Comparison of ENCODE assay signal across 17 cellular contexts in genomic region chr19:39150235-39150634, GRCh38. TPM values are rescaled to one million over a fixed set of nuclear protein-coding genes. Genes with fewer than 3 reads are reported as not detected.
DNase-seq lines count a peak whose midpoint lies in the region; TF ChIP-seq lines count a peak whose summit lies in the region.
"Had no signal": no experiment of that assay in that cellular context is flagged by ENCODE, and none has a peak within 500 bp of the region (broad histone marks: within the 10 kb centered on the region; RNA-seq: fewer than 3 reads in every experiment).

No MANE protein-coding gene starts in this region.

- H3K9me3 ChIP-seq in BLaER1: peaks cover 9% of the 10 kb centered on the region
- no peaks in the 10 kb centered on the region for H3K9me3 ChIP-seq in H9 (ENCODE audit: control insufficient read depth, low read depth, low read length)
- H3K9me3 ChIP-seq in adrenal gland (replicated peaks in 1 of 3): no peaks in the 10 kb centered on the region
- H3K9me3 ChIP-seq in neuronal stem cell (replicated peaks in 1 of 2; ENCODE audit: control insufficient read depth in 2 of 2, insufficient read depth in 1 of 2, low read depth in 1 of 2, low read length in 2 of 2): peaks cover 4 to 8% of the 10 kb centered on the region in 2 donors
- H3K9me3 ChIP-seq: HAP-1 had no signal

- H3K36me3 ChIP-seq in BLaER1 (peaks cover 22% of the 10 kb centered on the region), adrenal gland (replicated peaks in 1 of 2) (no peaks in the 10 kb centered on the region), neuronal stem cell (replicated peaks in 1 of 2; ENCODE audit: control insufficient read depth in 2 of 2, insufficient read depth in 2 of 2, low read length in 2 of 2) (peaks cover 3 to 6% of the 10 kb centered on the region in 2 donors)
- H3K36me3 ChIP-seq: HAP-1 had no signal

- no CpG with 5 or more reads among the region's 8 CpGs for WGBS in H9 (ENCODE audit: extremely low coverage, insufficient read length, low lambda C conversion rate)
- WGBS in adrenal gland, 4 donors: 48 to 66% (median 50%) methylated on average over 8 of the region's 8 CpGs
- no CpG with 5 or more reads among the region's 8 CpGs for WGBS in neuronal stem cell (ENCODE audit: extremely low coverage in 2 of 2, insufficient read length in 2 of 2, insufficient replicate concordance in 1 of 2), 2 donors

- TF ChIP-seq CTCF in H9 (conservative IDR thresholded peaks at IDR 0.05) (no peak), adrenal gland (IDR thresholded peaks at IDR 0.05) (no peak)

- H3K27me3 ChIP-seq in BLaER1: no peaks in the 10 kb centered on the region
- H3K27me3 ChIP-seq in H9 (ENCODE audit: insufficient read depth, low read length): no peaks in the 10 kb centered on the region
- H3K27me3 ChIP-seq in adrenal gland: no peaks in the 10 kb centered on the region
- no peaks in the 10 kb centered on the region for H3K27me3 ChIP-seq in neuronal stem cell (ENCODE audit: control insufficient read depth in 3 of 3, insufficient read depth in 3 of 3, low read depth in 1 of 3, low read length in 3 of 3)
- H3K27me3 ChIP-seq: BLaER1 treated with 17β-estradiol and CSF1 and Interleukin-3, amounts not matched to agents 10 nM and 100 nM had no signal

- H2AFZ ChIP-seq in H9 (ENCODE audit: low read length) (no peak overlapping the region), neuronal stem cell (ENCODE audit: low read length) (no peak overlapping the region)

- H4K20me1 ChIP-seq in BLaER1 (peaks cover 80% of the 10 kb centered on the region), H9 (ENCODE audit: control insufficient read depth, insufficient read depth, insufficient read length) (no peaks in the 10 kb centered on the region)

- no peak overlapping the region for H2BK20ac ChIP-seq in H9 (ENCODE audit: low read depth, low read length, poor library complexity, severe bottlenecking)

- peak overlapping the region; percentile 34 to 80 (median 68); a peak in 2 of 7 replicates for H3K27ac Mint-ChIP-seq in H9
- H3K27ac Mint-ChIP-seq: CD4-positive, CD25-positive, alpha-beta regulatory T cell had no signal

- H3K4me2 ChIP-seq in BLaER1 (peak overlapping the region; percentile 75; the same call in 1 of the 2 replicates), H9 (ENCODE audit: insufficient read depth, insufficient read length, low read length) (no peak overlapping the region), neuronal stem cell (ENCODE audit: insufficient read depth, low read length, poor library complexity, severe bottlenecking) (no peak overlapping the region)

- DNase-seq in H9 (no peak), adrenal gland (peak in 5 of 7 donors; percentile 46 to 66 (median 53)), neuronal stem cell (ENCODE audit: low spot score) (no peak), iPS-NIHi11 (ENCODE audit: low spot score) (no peak), NCI-H2227 (lab: John Stamatoyannopoulos, UW; ENCODE audit: unreplicated experiment) (no peak), HCEC 1CT (no peak)
- DNase-seq: 8988T; CD4-positive, CD25-positive, alpha-beta regulatory T cell; CD8-positive, alpha-beta memory T cell; COR-L47; IMR-90 had no signal

- H3K23me2 ChIP-seq in H9 (ENCODE audit: insufficient read length, low read depth, low read length, poor library complexity, severe bottlenecking): no peaks in the 10 kb centered on the region

- no peak overlapping the region for H4K91ac ChIP-seq in H9 (ENCODE audit: insufficient read length, low read depth, low read length)
- no peak overlapping the region for H4K91ac ChIP-seq in neuronal stem cell (ENCODE audit: low read depth, low read length, poor library complexity)

- 0 out of 2 replicates have a peak, but pooled peaks cover 2% of the 10 kb centered on the region for H3K79me2 ChIP-seq in H9 (ENCODE audit: insufficient read depth, low read length)

- H2BK15ac ChIP-seq in H9 (ENCODE audit: low read depth, low read length): no peak overlapping the region
- H2BK15ac ChIP-seq in neuronal stem cell (ENCODE audit: low read length): no peak overlapping the region

- H3K79me1 ChIP-seq in H9 (ENCODE audit: insufficient read depth, low read depth, low read length, poor library complexity, severe bottlenecking) (no peaks in the 10 kb centered on the region), neuronal stem cell (ENCODE audit: low read depth, low read length) (peaks cover 16% of the 10 kb centered on the region)

- no peaks in the 10 kb centered on the region for H3K27me3 Mint-ChIP-seq in H9 (ENCODE audit: low read depth)
- H3K27me3 Mint-ChIP-seq: CD8-positive, alpha-beta memory T cell had no signal

- no peak overlapping the region for H3K56ac ChIP-seq in H9 (ENCODE audit: insufficient read length, low read depth, low read length)

- H3K14ac ChIP-seq in H9 (ENCODE audit: insufficient read depth, low read length) (no peak overlapping the region), neuronal stem cell (ENCODE audit: low read length) (no peak overlapping the region)

- H2BK5ac ChIP-seq in H9 (ENCODE audit: insufficient read length, low read length) (no peak overlapping the region), neuronal stem cell (ENCODE audit: low read length) (no peak overlapping the region)

- H3K4me3 ChIP-seq in BLaER1 (no peak overlapping the region), adrenal gland (no peak overlapping the region), neuronal stem cell (ENCODE audit: low read length in 2 of 2) (no peak overlapping the region)
- H3K4me3 ChIP-seq: BLaER1 treated with 17β-estradiol and CSF1 and Interleukin-3, amounts not matched to agents 10 nM and 100 nM; HAP-1 had no signal

- H3K4me1 ChIP-seq in BLaER1: peaks cover 56% of the 10 kb centered on the region
- H3K4me1 ChIP-seq in H9 (ENCODE audit: insufficient read depth, low read length): peaks cover 9% of the 10 kb centered on the region
- peaks cover 9 to 27% of the 10 kb centered on the region in 2 donors for H3K4me1 ChIP-seq in adrenal gland (replicated peaks in 1 of 2)
- peaks cover 3 to 13% of the 10 kb centered on the region in 2 donors for H3K4me1 ChIP-seq in neuronal stem cell (ENCODE audit: control insufficient read depth in 2 of 2, insufficient read depth in 1 of 2, low read depth in 1 of 2, low read length in 2 of 2)
- H3K4me1 ChIP-seq: HAP-1 had no signal

- H3K27ac ChIP-seq in BLaER1: no peak overlapping the region
- H3K27ac ChIP-seq in H9 (ENCODE audit: insufficient read length, low read depth, low read length): no peak overlapping the region
- H3K27ac ChIP-seq in adrenal gland: peak overlapping the region in 1 of 5 donors; percentile 19
- H3K27ac ChIP-seq in neuronal stem cell (replicated peaks; ENCODE audit: low read length): no peak overlapping the region

- TF ChIP-seq POLR2A in adrenal gland (IDR thresholded peaks at IDR 0.05): no peak

- peaks cover 7 to 9% of the 10 kb centered on the region in 2 experiments; a peak in 4 of 5 replicates for H3K9me3 Mint-ChIP-seq in H9
- H3K9me3 Mint-ChIP-seq: CD4-positive, CD25-positive, alpha-beta regulatory T cell; CD8-positive, alpha-beta memory T cell had no signal

- peaks cover 40 to 64% of the 10 kb centered on the region in 2 experiments for H3K4me1 Mint-ChIP-seq in H9

- H4K8ac ChIP-seq in H9 (replicated peaks; ENCODE audit: insufficient read length, low read depth, low read length) (no peak overlapping the region), neuronal stem cell (ENCODE audit: low read depth, low read length) (no peak overlapping the region)

- no peak overlapping the region for H3T11ph ChIP-seq in H9 (ENCODE audit: low read length)

- H3K36me3 Mint-ChIP-seq in H9 (ENCODE audit: insufficient read depth in 1 of 3, low read depth in 3 of 3): peaks cover 8 to 14% (median 9%) of the 10 kb centered on the region in 3 experiments; a peak in 5 of 7 replicates

- no peak overlapping the region for H4K5ac ChIP-seq in H9 (ENCODE audit: insufficient read length, low read depth, low read length)

- H2BK120ac ChIP-seq in H9 (ENCODE audit: low read depth, low read length, poor library complexity, severe bottlenecking): no peak overlapping the region
- no peak overlapping the region for H2BK120ac ChIP-seq in neuronal stem cell (ENCODE audit: low read depth, low read length)

- intact Hi-C loops in adrenal gland (cut with DNase I): no loop called here

- H3K9ac ChIP-seq in BLaER1 (no peak overlapping the region), H9 (ENCODE audit: extremely low read depth, insufficient read length, low read length) (no peak overlapping the region), neuronal stem cell (ENCODE audit: low read depth, low read length, poor library complexity) (no peak overlapping the region)

- no peak overlapping the region for H3K4me3 Mint-ChIP-seq in H9
- H3K4me3 Mint-ChIP-seq: CD8-positive, alpha-beta memory T cell had no signal

- H3K4ac ChIP-seq in H9 (ENCODE audit: low read depth, low read length): no peak overlapping the region
- no peak overlapping the region for H3K4ac ChIP-seq in neuronal stem cell (ENCODE audit: low read length)

- no peak overlapping the region for H2BK12ac ChIP-seq in H9 (ENCODE audit: insufficient read length, low read depth, low read length)
- no peak overlapping the region for H2BK12ac ChIP-seq in neuronal stem cell (ENCODE audit: low read length)

- H3K18ac ChIP-seq in H9 (ENCODE audit: insufficient read length, low read depth, low read length) (no peak overlapping the region), neuronal stem cell (ENCODE audit: low read length) (peak overlapping the region; percentile 21)

- no peak overlapping the region for H2AK5ac ChIP-seq in H9 (ENCODE audit: insufficient read length, low read length)
- H2AK5ac ChIP-seq in neuronal stem cell (ENCODE audit: low read depth, low read length): no peak overlapping the region

- H3K23ac ChIP-seq in H9 (ENCODE audit: insufficient read length, low read depth, low read length) (no peak overlapping the region), neuronal stem cell (ENCODE audit: low read depth, low read length, poor library complexity) (no peak overlapping the region)

RNA-seq across cellular contexts. Expression of gene PAK4, which starts 24.6 kb away (rescaled TPM):
- total RNA-seq in H9 (2021): 62.6 and 63.1 TPM in 2 replicates
- 10 to 100 TPM; 14.7 to 61.0 (median 24.6) TPM for total RNA-seq in adrenal gland
- polyA plus RNA-seq in adrenal gland: 10 to 100 TPM in 2 of 3 donors, 1 to 10 TPM in 1; 7.2 to 33.1 (median 27.5) TPM
- 102 TPM for polyA plus RNA-seq in neuronal stem cell (2013, experiment 1 of 2)
- 96.5 TPM for polyA plus RNA-seq in neuronal stem cell (2013, experiment 2 of 2)

RNA-seq across cellular contexts. Expression of gene NCCRP1, which starts 46.5 kb away (rescaled TPM):
- total RNA-seq in H9 (2021) (1.9 and 2.7 TPM in 2 replicates), adrenal gland (under 1 TPM in 2 of 8 donors, not detected in 6; 0.11 TPM)
- under 1 TPM in 2 of 3 donors, not detected in 1; 0.10 to 0.32 TPM for polyA plus RNA-seq in adrenal gland
- 2.0 TPM for polyA plus RNA-seq in neuronal stem cell (2013, experiment 1 of 2)
- 1.6 TPM for polyA plus RNA-seq in neuronal stem cell (2013, experiment 2 of 2)
- total RNA-seq: A673; CD4-positive, CD25-positive, alpha-beta regulatory T cell; CD8-positive, alpha-beta memory T cell; IMR-90 had no signal
- polyA plus RNA-seq: AG04450; CD4-positive, CD25-positive, alpha-beta regulatory T cell; CD8-positive, alpha-beta memory T cell; IMR-90 had no signal

RNA-seq across cellular contexts. Expression of gene SYCN, which starts 53.8 kb away (rescaled TPM):
- total RNA-seq in H9 (2021): not detected in 2 replicates
- total RNA-seq in adrenal gland: under 1 TPM in 2 of 8 donors, not detected in 6; 0.43 to 0.76 TPM
- polyA plus RNA-seq in adrenal gland: not detected
- not detected for polyA plus RNA-seq in neuronal stem cell (2013, experiment 1 of 2)
- not detected for polyA plus RNA-seq in neuronal stem cell (2013, experiment 2 of 2)
- total RNA-seq: A673; CD4-positive, CD25-positive, alpha-beta regulatory T cell; CD8-positive, alpha-beta memory T cell; H1; IMR-90 had no signal
- polyA plus RNA-seq: AG04450; CD4-positive, CD25-positive, alpha-beta regulatory T cell; CD8-positive, alpha-beta memory T cell; H1; IMR-90 had no signal

Comparison
In these comparisons a context has a peak if more than half of its experiments do, and no peak if none do; other contexts are left out.
1. DNase-seq: peak in adrenal gland (5 of 7); none in H9 (single experiment), neuronal stem cell (single experiment), iPS-NIHi11 (single experiment), NCI-H2227 (single experiment) and HCEC 1CT (single experiment).